ENCODE assay signal across 1 cellular context in genomic region chr22:20025401-20026203, GRCh38.
TF ChIP-seq lines count a peak whose summit lies in the region.

No MANE protein-coding gene starts in this region.

TF ChIP-seq in K562, 482 proteins besides CTCF, POLR2A, EP300 and RAD21 (continued from another document and continues in another):
- TF ChIP-seq ARID3B (CRISPR knock-in tag; IDR thresholded peaks at IDR 0.05; ENCODE audit: borderline replicate concordance) (peak; percentile 93), ZFPM2 (CRISPR knock-in tag; IDR thresholded peaks at IDR 0.05) (peak; percentile 78; the same call in 1 of the 2 replicates), NFYB (IDR thresholded peaks at IDR 0.05; ENCODE audit: extremely low read depth, insufficient read length) (no peak), UBTF (IDR thresholded peaks at IDR 0.05; ENCODE audit: borderline replicate concordance in 1 of 2, low read depth in 2 of 2, low read length in 2 of 2) (peak in 1 of 2 experiments; percentile 89; a peak in 2 of 4 replicates), SMAD3 (CRISPR knock-in tag; conservative IDR thresholded peaks at IDR 0.05) (peak; percentile 96), MYC (IDR thresholded peaks at IDR 0.05; ENCODE audit: low read depth, low read length) (peak; percentile 96), MYC (CRISPR knock-in tag; IDR thresholded peaks at IDR 0.05; ENCODE audit: borderline replicate concordance, low read depth) (peak; percentile 75), ZNF23 (CRISPR knock-in tag; IDR thresholded peaks at IDR 0.05) (peak; percentile 92), ATF1 (CRISPR knock-in tag; IDR thresholded peaks at IDR 0.05) (no peak), ATF1 (tag; IDR thresholded peaks at IDR 0.05) (peak; percentile 92), DNMT1 (IDR thresholded peaks at IDR 0.05) (no peak), JUN (IDR thresholded peaks at IDR 0.05; ENCODE audit: borderline replicate concordance, low read depth, low read length) (peak; percentile 81; the same call in 1 of the 2 replicates), JUN (CRISPR knock-in tag; IDR thresholded peaks at IDR 0.05; ENCODE audit: borderline replicate concordance) (no peak), ZNF561 (CRISPR knock-in tag; conservative IDR thresholded peaks at IDR 0.05) (peak; percentile 69; the same call in 1 of the 2 replicates), NEUROD1 (IDR thresholded peaks at IDR 0.05; ENCODE audit: borderline replicate concordance, low read depth, low read length, partially characterized antibody) (peak; percentile 87), ZNF133 (CRISPR knock-in tag; IDR thresholded peaks at IDR 0.05) (0 out of 2 replicates have a peak, but pooled peaks have one; percentile 60), MAFK (IDR thresholded peaks at IDR 0.05; ENCODE audit: low read length) (peak; percentile 47; the same call in 1 of the 2 replicates), CEBPG (CRISPR knock-in tag; IDR thresholded peaks at IDR 0.05) (no peak), CEBPG (tag; conservative IDR thresholded peaks at IDR 0.05 in 1 of 2, IDR thresholded peaks at IDR 0.05 in 1 of 2) (no peak), SREBF1 (IDR thresholded peaks at IDR 0.05; ENCODE audit: borderline replicate concordance, low read depth, low read length) (peak; percentile 94; the same call in 1 of the 2 replicates), ZNF445 (CRISPR knock-in tag; IDR thresholded peaks at IDR 0.05; ENCODE audit: low read depth) (peak; percentile 97), ZNF184 (CRISPR knock-in tag; IDR thresholded peaks at IDR 0.05) (no peak), CEBPZ (IDR thresholded peaks at IDR 0.05; ENCODE audit: borderline replicate concordance, low read depth, low read length) (peak; percentile 74), SMC3 (conservative IDR thresholded peaks at IDR 0.05; ENCODE audit: insufficient read depth, low read depth, low read length) (peak; percentile 30; the same call in 1 of the 2 replicates), RHOXF2B (CRISPR knock-in tag; conservative IDR thresholded peaks at IDR 0.05) (no peak; the same call in 1 of the 2 replicates), HNRNPLL (IDR thresholded peaks at IDR 0.05; ENCODE audit: low read depth, low read length, poor library complexity, severe bottlenecking) (peak; percentile 16)
- TF ChIP-seq, protein P1, sequence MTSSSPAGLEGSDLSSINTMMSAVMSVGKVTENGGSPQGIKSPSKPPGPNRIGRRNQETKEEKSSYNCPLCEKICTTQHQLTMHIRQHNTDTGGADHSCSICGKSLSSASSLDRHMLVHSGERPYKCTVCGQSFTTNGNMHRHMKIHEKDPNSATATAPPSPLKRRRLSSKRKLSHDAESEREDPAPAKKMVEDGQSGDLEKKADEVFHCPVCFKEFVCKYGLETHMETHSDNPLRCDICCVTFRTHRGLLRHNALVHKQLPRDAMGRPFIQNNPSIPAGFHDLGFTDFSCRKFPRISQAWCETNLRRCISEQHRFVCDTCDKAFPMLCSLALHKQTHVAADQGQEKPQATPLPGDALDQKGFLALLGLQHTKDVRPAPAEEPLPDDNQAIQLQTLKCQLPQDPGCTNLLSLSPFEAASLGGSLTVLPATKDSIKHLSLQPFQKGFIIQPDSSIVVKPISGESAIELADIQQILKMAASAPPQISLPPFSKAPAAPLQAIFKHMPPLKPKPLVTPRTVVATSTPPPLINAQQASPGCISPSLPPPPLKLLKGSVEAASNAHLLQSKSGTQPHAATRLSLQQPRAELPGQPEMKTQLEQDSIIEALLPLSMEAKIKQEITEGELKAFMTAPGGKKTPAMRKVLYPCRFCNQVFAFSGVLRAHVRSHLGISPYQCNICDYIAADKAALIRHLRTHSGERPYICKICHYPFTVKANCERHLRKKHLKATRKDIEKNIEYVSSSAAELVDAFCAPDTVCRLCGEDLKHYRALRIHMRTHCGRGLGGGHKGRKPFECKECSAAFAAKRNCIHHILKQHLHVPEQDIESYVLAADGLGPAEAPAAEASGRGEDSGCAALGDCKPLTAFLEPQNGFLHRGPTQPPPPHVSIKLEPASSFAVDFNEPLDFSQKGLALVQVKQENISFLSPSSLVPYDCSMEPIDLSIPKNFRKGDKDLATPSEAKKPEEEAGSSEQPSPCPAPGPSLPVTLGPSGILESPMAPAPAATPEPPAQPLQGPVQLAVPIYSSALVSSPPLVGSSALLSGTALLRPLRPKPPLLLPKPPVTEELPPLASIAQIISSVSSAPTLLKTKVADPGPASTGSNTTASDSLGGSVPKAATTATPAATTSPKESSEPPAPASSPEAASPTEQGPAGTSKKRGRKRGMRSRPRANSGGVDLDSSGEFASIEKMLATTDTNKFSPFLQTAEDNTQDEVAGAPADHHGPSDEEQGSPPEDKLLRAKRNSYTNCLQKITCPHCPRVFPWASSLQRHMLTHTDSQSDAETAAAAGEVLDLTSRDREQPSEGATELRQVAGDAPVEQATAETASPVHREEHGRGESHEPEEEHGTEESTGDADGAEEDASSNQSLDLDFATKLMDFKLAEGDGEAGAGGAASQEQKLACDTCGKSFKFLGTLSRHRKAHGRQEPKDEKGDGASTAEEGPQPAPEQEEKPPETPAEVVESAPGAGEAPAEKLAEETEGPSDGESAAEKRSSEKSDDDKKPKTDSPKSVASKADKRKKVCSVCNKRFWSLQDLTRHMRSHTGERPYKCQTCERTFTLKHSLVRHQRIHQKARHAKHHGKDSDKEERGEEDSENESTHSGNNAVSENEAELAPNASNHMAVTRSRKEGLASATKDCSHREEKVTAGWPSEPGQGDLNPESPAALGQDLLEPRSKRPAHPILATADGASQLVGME (CRISPR knock-in tag; IDR thresholded peaks at IDR 0.05): peak; percentile 86; the same call in 1 of the 2 replicates
- TF ChIP-seq, protein P2, sequence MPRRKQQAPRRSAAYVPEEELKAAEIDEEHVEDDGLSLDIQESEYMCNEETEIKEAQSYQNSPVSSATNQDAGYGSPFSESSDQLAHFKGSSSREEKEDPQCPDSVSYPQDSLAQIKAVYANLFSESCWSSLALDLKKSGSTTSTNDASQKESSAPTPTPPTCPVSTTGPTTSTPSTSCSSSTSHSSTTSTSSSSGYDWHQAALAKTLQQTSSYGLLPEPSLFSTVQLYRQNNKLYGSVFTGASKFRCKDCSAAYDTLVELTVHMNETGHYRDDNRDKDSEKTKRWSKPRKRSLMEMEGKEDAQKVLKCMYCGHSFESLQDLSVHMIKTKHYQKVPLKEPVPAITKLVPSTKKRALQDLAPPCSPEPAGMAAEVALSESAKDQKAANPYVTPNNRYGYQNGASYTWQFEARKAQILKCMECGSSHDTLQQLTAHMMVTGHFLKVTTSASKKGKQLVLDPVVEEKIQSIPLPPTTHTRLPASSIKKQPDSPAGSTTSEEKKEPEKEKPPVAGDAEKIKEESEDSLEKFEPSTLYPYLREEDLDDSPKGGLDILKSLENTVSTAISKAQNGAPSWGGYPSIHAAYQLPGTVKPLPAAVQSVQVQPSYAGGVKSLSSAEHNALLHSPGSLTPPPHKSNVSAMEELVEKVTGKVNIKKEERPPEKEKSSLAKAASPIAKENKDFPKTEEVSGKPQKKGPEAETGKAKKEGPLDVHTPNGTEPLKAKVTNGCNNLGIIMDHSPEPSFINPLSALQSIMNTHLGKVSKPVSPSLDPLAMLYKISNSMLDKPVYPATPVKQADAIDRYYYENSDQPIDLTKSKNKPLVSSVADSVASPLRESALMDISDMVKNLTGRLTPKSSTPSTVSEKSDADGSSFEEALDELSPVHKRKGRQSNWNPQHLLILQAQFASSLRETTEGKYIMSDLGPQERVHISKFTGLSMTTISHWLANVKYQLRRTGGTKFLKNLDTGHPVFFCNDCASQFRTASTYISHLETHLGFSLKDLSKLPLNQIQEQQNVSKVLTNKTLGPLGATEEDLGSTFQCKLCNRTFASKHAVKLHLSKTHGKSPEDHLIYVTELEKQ (CRISPR knock-in tag; IDR thresholded peaks at IDR 0.05): peak; percentile 46; the same call in 1 of the 2 replicates
- TF ChIP-seq, protein P3, sequence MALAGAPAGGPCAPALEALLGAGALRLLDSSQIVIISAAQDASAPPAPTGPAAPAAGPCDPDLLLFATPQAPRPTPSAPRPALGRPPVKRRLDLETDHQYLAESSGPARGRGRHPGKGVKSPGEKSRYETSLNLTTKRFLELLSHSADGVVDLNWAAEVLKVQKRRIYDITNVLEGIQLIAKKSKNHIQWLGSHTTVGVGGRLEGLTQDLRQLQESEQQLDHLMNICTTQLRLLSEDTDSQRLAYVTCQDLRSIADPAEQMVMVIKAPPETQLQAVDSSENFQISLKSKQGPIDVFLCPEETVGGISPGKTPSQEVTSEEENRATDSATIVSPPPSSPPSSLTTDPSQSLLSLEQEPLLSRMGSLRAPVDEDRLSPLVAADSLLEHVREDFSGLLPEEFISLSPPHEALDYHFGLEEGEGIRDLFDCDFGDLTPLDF (CRISPR knock-in tag; IDR thresholded peaks at IDR 0.05): peak; percentile 92
- TF ChIP-seq, protein P4, sequence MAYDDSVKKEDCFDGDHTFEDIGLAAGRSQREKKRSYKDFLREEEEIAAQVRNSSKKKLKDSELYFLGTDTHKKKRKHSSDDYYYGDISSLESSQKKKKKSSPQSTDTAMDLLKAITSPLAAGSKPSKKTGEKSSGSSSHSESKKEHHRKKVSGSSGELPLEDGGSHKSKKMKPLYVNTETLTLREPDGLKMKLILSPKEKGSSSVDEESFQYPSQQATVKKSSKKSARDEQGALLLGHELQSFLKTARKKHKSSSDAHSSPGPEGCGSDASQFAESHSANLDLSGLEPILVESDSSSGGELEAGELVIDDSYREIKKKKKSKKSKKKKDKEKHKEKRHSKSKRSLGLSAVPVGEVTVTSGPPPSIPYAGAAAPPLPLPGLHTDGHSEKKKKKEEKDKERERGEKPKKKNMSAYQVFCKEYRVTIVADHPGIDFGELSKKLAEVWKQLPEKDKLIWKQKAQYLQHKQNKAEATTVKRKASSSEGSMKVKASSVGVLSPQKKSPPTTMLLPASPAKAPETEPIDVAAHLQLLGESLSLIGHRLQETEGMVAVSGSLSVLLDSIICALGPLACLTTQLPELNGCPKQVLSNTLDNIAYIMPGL (CRISPR knock-in tag; IDR thresholded peaks at IDR 0.05): peak; percentile 40; the same call in 1 of the 2 replicates
- TF ChIP-seq, protein P5, sequence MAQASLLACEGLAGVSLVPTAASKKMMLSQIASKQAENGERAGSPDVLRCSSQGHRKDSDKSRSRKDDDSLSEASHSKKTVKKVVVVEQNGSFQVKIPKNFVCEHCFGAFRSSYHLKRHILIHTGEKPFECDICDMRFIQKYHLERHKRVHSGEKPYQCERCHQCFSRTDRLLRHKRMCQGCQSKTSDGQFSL (CRISPR knock-in tag; IDR thresholded peaks at IDR 0.05): no peak
- TF ChIP-seq, protein P5 (tag; IDR thresholded peaks at IDR 0.05): 0 out of 4 replicates have a peak, but pooled peaks of 1 of the 2 experiments have one; percentile 21
